In genomic region chr15:81301385-81301784, GRCh38 we compare ENCODE assay signal across 13 cellular contexts. TPM values are rescaled to one million over a fixed set of nuclear protein-coding genes. Genes with fewer than 3 reads are reported as not detected.
DNase-seq lines count a peak whose midpoint lies in the region; ATAC-seq and TF ChIP-seq lines count a peak whose summit lies in the region.
"Had no signal": no experiment of that assay in that cellular context is flagged by ENCODE, and none has a peak within 500 bp of the region (broad histone marks: within the 10 kb centered on the region; RNA-seq: fewer than 3 reads in every experiment).

No MANE protein-coding gene starts in this region.

- H3K36me3 ChIP-seq in duodenal mucosa (ENCODE audit: control insufficient read depth in 1 of 2, insufficient read depth in 2 of 2, low read length in 2 of 2): peaks cover 26 to 31% of the 10 kb centered on the region in 2 donors

- peak overlapping the region; percentile 10 to 50 for H3K4me3 ChIP-seq in duodenal mucosa (ENCODE audit: low read depth in 1 of 2, low read length in 2 of 2)
- H3K4me3 ChIP-seq: ascending aorta had no signal

- no peak for DNase-seq in H4 (ENCODE audit: low spot score)
- no peak for DNase-seq in stimulated activated CD4-positive, alpha-beta T cell treated with anti-CD3 and anti-CD28 coated beads, Interleukin-1b, Interleukin-23, amount 100 ng/mL, for 48 hours
- DNase-seq in NCI-H69 (lab: John Stamatoyannopoulos, UW): no peak
- no peak for DNase-seq in AG08395 (ENCODE audit: low spot score)
- DNase-seq: H7; stimulated activated CD4-positive, alpha-beta T cell treated with anti-CD3 and anti-CD28 coated beads, Interleukin-2, amount 100 ng/mL, for 48 hours; thyroid gland had no signal

- no peaks in the 10 kb centered on the region for H3K27me3 ChIP-seq in duodenal mucosa (ENCODE audit: control insufficient read depth in 1 of 2, insufficient read depth in 2 of 2, low read length in 2 of 2)
- H3K27me3 ChIP-seq: ascending aorta, thyroid gland had no signal

- ATAC-seq in GM18861 (IDR thresholded peaks at IDR 0.05; ENCODE audit: unreplicated experiment): peak; percentile 10
- peak; percentile 12 for ATAC-seq in HG03521 (IDR thresholded peaks at IDR 0.05; ENCODE audit: unreplicated experiment)

- H3K4me1 ChIP-seq in duodenal mucosa (ENCODE audit: control insufficient read depth in 1 of 2, insufficient read depth in 2 of 2, low read length in 2 of 2): peaks cover 14 to 27% of the 10 kb centered on the region in 2 donors

- no peak overlapping the region for H3K9ac ChIP-seq in duodenal mucosa (ENCODE audit: low read depth in 1 of 2, low read length in 2 of 2)

- no peaks in the 10 kb centered on the region for H3K9me3 ChIP-seq in duodenal mucosa (ENCODE audit: control insufficient read depth in 1 of 2, low read length in 2 of 2)
- H3K9me3 ChIP-seq: ascending aorta, thyroid gland had no signal

- TF ChIP-seq CTCF in C4-2B (conservative IDR thresholded peaks at IDR 0.05): no peak

- H3K27ac ChIP-seq in C4-2B (peak overlapping the region; percentile 33; the same call in 1 of the 2 replicates), duodenal mucosa (ENCODE audit: low read depth, low read length) (no peak overlapping the region)
- H3K27ac ChIP-seq: HL-60, thyroid gland had no signal

RNA-seq across cellular contexts. Expression of gene STARD5, which starts 22.6 kb away (rescaled TPM):
- 2.9 and 3.2 TPM in 2 replicates for total RNA-seq in H4 (2014; rRNA removed; shearing (Covaris generic))
